Comparison of ENCODE assay signal across 27 cellular contexts in the genomic region with DNA sequence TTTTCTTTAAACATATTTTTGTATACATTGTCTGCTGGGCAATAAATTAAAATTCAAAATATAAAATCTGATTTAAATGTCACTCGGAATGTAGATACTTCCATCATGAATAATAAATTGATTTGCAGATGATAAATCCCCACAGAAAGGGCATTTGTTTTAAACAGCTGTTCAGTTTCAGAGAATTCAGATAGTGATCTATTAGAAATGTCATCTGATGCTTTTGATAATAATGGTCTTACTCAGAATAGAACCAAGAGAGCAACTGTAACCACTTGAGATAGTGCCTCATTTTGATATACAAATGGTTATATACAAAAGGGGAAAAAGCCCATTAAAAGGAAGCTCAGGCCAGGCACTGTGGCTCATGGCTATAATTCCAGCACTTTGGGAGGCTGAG.
"Had no signal": no experiment of that assay in that cellular context is flagged by ENCODE, and none has a peak within 500 bp of the region (broad histone marks: within the 10 kb centered on the region; RNA-seq: fewer than 3 reads in every experiment).

No MANE protein-coding gene starts in this region.

- H3K4me2 ChIP-seq: KMS-11 had no signal

- ATAC-seq: activated CD4-positive, alpha-beta T cell treated with anti-CD3 and anti-CD28 coated beads for 36 hours; T-cell had no signal

- H3K4me1 ChIP-seq: SJSA1 had no signal

- H3K9me3 Mint-ChIP-seq: activated CD4-positive, alpha-beta memory T cell treated with anti-CD3 and anti-CD28 coated beads, Interleukin-2, amount 10 ng/mL, durations not matched to agents 7 days and 5 days; activated naive CD4-positive, alpha-beta T cell treated with anti-CD3 and anti-CD28 coated beads, Interleukin-2, amount 50 U/mL, for 24 hours; activated T-helper 1 cell treated with anti-CD3 and anti-CD28 coated beads, Interleukin-12 subunit alpha, Interleukin-12 subunit beta, Interleukin-2, Interleukin-4 antibody, amounts not matched to agents 30 ng/mL and 10 ng/mL and 1 ng/mL, durations not matched to agents 14 hours and 24 hours and 36 hours; brain; T-cell had no signal

- H3K9me3 ChIP-seq: MG63, Peyer's patch, SJSA1 had no signal

- H3K27ac Mint-ChIP-seq: activated CD4-positive, alpha-beta memory T cell treated with anti-CD3 and anti-CD28 coated beads, Interleukin-2, amount 10 ng/mL, durations not matched to agents 7 days and 5 days; activated CD4-positive, alpha-beta T cell treated with anti-CD3 and anti-CD28 coated beads for 36 hours; activated T-helper 1 cell treated with anti-CD3 and anti-CD28 coated beads, Interleukin-12 subunit alpha, Interleukin-12 subunit beta, Interleukin-2, Interleukin-4 antibody, amounts not matched to agents 30 ng/mL and 10 ng/mL and 1 ng/mL, durations not matched to agents 14 hours and 24 hours and 36 hours; brain; T-cell had no signal

- H3K36me3 ChIP-seq: MG63, Peyer's patch, SJSA1 had no signal

- H3K27me3 ChIP-seq: MG63, Peyer's patch, SJSA1 had no signal

- H3K4me3 Mint-ChIP-seq: activated CD4-positive, alpha-beta memory T cell treated with anti-CD3 and anti-CD28 coated beads, Interleukin-2, amount 10 ng/mL, durations not matched to agents 7 days and 5 days; activated CD4-positive, alpha-beta T cell treated with anti-CD3 and anti-CD28 coated beads for 36 hours; activated naive CD4-positive, alpha-beta T cell treated with anti-CD3 and anti-CD28 coated beads, Interleukin-2, amount 50 U/mL, for 24 hours; activated T-helper 1 cell treated with anti-CD3 and anti-CD28 coated beads, Interleukin-12 subunit alpha, Interleukin-12 subunit beta, Interleukin-2, Interleukin-4 antibody, amounts not matched to agents 30 ng/mL and 10 ng/mL and 1 ng/mL, durations not matched to agents 14 hours and 24 hours and 36 hours; brain; T-cell had no signal

- FAIRE-seq: astrocyte had no signal

- H3K9ac ChIP-seq: KMS-11 had no signal

- H3K4me3 ChIP-seq: MG63, Peyer's patch, SJSA1 had no signal

- DNase-seq: activated CD4-positive, alpha-beta memory T cell treated with anti-CD3 and anti-CD28 coated beads, Interleukin-2, amount 10 ng/mL, durations not matched to agents 7 days and 5 days; activated CD4-positive, alpha-beta T cell treated with anti-CD3 and anti-CD28 coated beads for 36 hours; activated CD4-positive, alpha-beta T cell treated with anti-CD3 and anti-CD28 coated beads, Interleukin-2, amount 50 U/mL, for 1 hour; activated CD8-positive, alpha-beta memory T cell treated with anti-CD3 and anti-CD28 coated beads, Interleukin-2, amount 50 U/mL, for 48 hours; activated effector memory CD4-positive, alpha-beta T cell treated with Interleukin-2 at 50 U/mL for 16 hours; activated naive CD4-positive, alpha-beta T cell; activated T-cell treated with anti-CD3 and anti-CD28 coated beads, Interleukin-2, amount 50 U/mL, for 1 hour; amniotic stem cell; MG63; MV-4-11; NCI-H1092 treated with DMSO at 0.1 percent for 48 hours; NCI-H1417 treated with DMSO at 0.1 percent for 48 hours; NCI-H1694 treated with DMSO at 0.1 percent for 48 hours; NCI-H2029 treated with DMSO at 0.1 percent for 48 hours; NCI-H446; NCI-H524; Peyer's patch; Right ventricle myocardium superior; T-cell had no signal

- H3K27ac ChIP-seq: KMS-11, Peyer's patch, RWPE1, SJSA1, VCaP had no signal

- H3K27me3 Mint-ChIP-seq: activated CD4-positive, alpha-beta memory T cell treated with anti-CD3 and anti-CD28 coated beads, Interleukin-2, amount 10 ng/mL, durations not matched to agents 7 days and 5 days; activated CD4-positive, alpha-beta T cell treated with anti-CD3 and anti-CD28 coated beads for 36 hours; activated naive CD4-positive, alpha-beta T cell treated with anti-CD3 and anti-CD28 coated beads, Interleukin-2, amount 50 U/mL, for 24 hours; brain; T-cell had no signal
